ENCODE assay signal across 8 cellular contexts in the genomic region with DNA sequence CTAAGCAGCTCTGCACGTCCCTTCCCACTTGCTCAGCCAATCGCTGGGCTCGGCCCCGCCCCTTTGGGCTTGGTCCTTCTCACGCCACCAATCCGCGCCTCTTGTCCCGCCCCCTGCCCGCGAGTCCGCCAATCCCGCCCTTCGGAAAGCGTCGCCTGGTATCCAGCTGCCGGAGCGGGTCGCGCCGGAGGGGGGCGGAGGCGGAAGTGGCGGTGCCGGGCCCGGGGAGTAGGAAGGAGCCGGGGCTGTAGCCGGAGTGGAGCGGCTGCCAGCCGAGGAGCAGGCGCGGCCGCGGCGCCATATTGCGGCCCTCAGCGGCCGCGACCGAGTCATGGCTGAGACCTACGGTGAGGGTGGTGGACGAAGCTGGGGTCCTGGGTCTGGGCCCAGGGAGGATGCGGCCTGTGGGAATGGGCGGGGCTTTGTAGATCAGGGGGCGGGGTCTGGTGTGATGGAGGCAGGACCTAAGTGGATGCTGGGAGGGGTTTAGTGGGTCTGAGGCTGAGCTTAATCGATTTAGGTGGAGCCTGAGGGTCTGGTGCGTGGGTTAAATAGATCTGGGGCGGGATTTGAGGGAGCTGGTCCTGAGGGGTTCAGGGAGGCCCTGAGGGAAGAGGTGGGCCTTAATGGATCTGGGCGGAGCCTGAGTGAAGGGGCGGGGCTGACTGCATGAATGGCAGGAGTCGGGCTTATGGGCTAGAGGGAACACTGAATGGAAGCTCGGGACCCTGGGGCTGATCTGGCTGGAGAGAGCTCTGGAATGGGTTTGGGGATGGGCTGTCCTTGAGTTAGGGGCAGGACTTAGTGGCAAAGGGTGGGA. TPM values are rescaled to one million over a fixed set of nuclear protein-coding genes. Genes with fewer than 3 reads are reported as not detected.
A peak's percentile ranks its signal among the peaks of the same experiment; 100 is the strongest.
DNase-seq lines count a peak whose midpoint lies in the region; ATAC-seq and TF ChIP-seq lines count a peak whose summit lies in the region.

A gene with protein sequence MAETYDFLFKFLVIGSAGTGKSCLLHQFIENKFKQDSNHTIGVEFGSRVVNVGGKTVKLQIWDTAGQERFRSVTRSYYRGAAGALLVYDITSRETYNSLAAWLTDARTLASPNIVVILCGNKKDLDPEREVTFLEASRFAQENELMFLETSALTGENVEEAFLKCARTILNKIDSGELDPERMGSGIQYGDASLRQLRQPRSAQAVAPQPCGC (plus strand): TSS at position 203 of the 820 bp plus-strand sequence. CDS start 129 bp downstream, at position 332.

- H3K27me3 ChIP-seq in Panc1 (ENCODE audit: control insufficient read depth, insufficient read depth, low read length) (no peaks in the 10 kb centered on the region), esophagus (ENCODE audit: control insufficient read depth in 1 of 2, insufficient read depth in 2 of 2, low read length in 2 of 2) (no peaks in the 10 kb centered on the region), muscle layer of colon (ENCODE audit: control insufficient read depth in 1 of 2, insufficient read depth in 2 of 2, low read length in 2 of 2) (no peaks in the 10 kb centered on the region)

- DNase-seq in DMS53 (lab: John Stamatoyannopoulos, UW) (peak; percentile 100), KG1 (lab: John Stamatoyannopoulos, UW) (peak; percentile 93), Panc1 (ENCODE audit: low read depth, low spot score) (peak; percentile 83)
- DNase-seq in activated T-cell treated with anti-CD3 and anti-CD28 coated beads, Interleukin-2, amount 50 U/mL, for 4 hours: peak; percentile 99
- DNase-seq in stimulated activated CD8-positive, alpha-beta memory T cell treated with anti-CD3 and anti-CD28 coated beads, Interleukin-7, amount 100 ng/mL, for 24 hours (ENCODE audit: low read depth): peak; percentile 99

- TF ChIP-seq CTCF in Panc1 (IDR thresholded peaks at IDR 0.05): no peak

- H3K4me3 Mint-ChIP-seq in activated T-cell treated with anti-CD3 and anti-CD28 coated beads, Interleukin-2, amount 50 U/mL, for 4 hours: peak within 1 kb of the TSS; percentile 90

- no peaks in the 10 kb centered on the region for H3K27me3 Mint-ChIP-seq in activated T-cell treated with anti-CD3 and anti-CD28 coated beads, Interleukin-2, amount 50 U/mL, for 4 hours (ENCODE audit: low read depth)

- POLR2A ChIA-PET in Panc1 (lab: Charles Lee): interaction anchor here (0.6 to 1.3 kb wide), 3 partner anchors 28 to 1538 kb away, joined by 3 to 6 read pairs (median 4); a partner anchor contains a TSS

- peaks cover 6% of the 10 kb centered on the region; the same call in 1 of the 2 replicates for H3K4me1 ChIP-seq in Panc1 (ENCODE audit: control insufficient read depth, insufficient read depth, low read length)
- H3K4me1 ChIP-seq in esophagus (ENCODE audit: control insufficient read depth in 2 of 2, insufficient read depth in 2 of 2, low read length in 1 of 2): peaks cover 0 to 9% of the 10 kb centered on the region in 2 donors
- H3K4me1 ChIP-seq in muscle layer of colon (ENCODE audit: insufficient read depth, low read length): peaks cover 17% of the 10 kb centered on the region

- ATAC-seq in GM21723 (IDR thresholded peaks at IDR 0.05; ENCODE audit: unreplicated experiment) (peak; percentile 58), Panc1 (peak; percentile 94)
- peak; percentile 85 to 88 for ATAC-seq in activated T-cell treated with anti-CD3 and anti-CD28 coated beads, Interleukin-2, amount 50 U/mL, for 4 hours

- intact Hi-C loops in Panc1 (cut with micrococcal nuclease; ENCODE audit: unreplicated experiment): no loop called here

- H3K9me3 Mint-ChIP-seq in activated T-cell treated with anti-CD3 and anti-CD28 coated beads, Interleukin-2, amount 50 U/mL, for 4 hours: no peaks in the 10 kb centered on the region

- H3K36me3 ChIP-seq in Panc1 (ENCODE audit: control insufficient read depth, insufficient read depth, low read length) (no peaks in the 10 kb centered on the region), esophagus (ENCODE audit: control insufficient read depth in 2 of 2, insufficient read depth in 2 of 2, low read length in 1 of 2) (peaks cover 0 to 2% of the 10 kb centered on the region in 2 donors), muscle layer of colon (ENCODE audit: insufficient read depth, low read length) (no peaks in the 10 kb centered on the region)

- peak within 1 kb of the TSS; percentile 56 to 87 for H3K4me3 ChIP-seq in Panc1 (ENCODE audit: low read depth in 2 of 2, low read length in 2 of 2)
- H3K4me3 ChIP-seq in esophagus (ENCODE audit: low read depth in 1 of 2, low read length in 2 of 2): peak within 1 kb of the TSS; percentile 57 to 78
- H3K4me3 ChIP-seq in muscle layer of colon (ENCODE audit: low read depth in 1 of 2, low read length in 2 of 2): peak within 1 kb of the TSS; percentile 59 to 94

- no peaks in the 10 kb centered on the region for H3K9me3 ChIP-seq in Panc1 (ENCODE audit: control insufficient read depth, insufficient read depth, low read depth, low read length)
- H3K9me3 ChIP-seq in esophagus (ENCODE audit: control insufficient read depth in 2 of 2, insufficient read depth in 1 of 2, low read depth in 1 of 2, low read length in 1 of 2): no peaks in the 10 kb centered on the region
- no peaks in the 10 kb centered on the region for H3K9me3 ChIP-seq in muscle layer of colon (ENCODE audit: low read length)

- in situ Hi-C loops in Panc1 (cut with HindIII; ENCODE audit: low pct_unique_long_range_greater_than_20kb, low sequenced_read_pairs): no loop called here

- CTCF ChIA-PET in Panc1 (lab: Charles Lee): interaction anchor here (0.6 to 1.1 kb wide), 5 partner anchors 20 to 485 kb away, joined by 3 to 5 read pairs (median 3); no protein-coding TSS in a partner anchor

- peak within 1 kb of the TSS; percentile 90 for H3K27ac ChIP-seq in Panc1 (ENCODE audit: low read length)
- H3K27ac ChIP-seq in esophagus (ENCODE audit: low read depth in 2 of 2, low read length in 1 of 2): peak within 1 kb of the TSS; percentile 97 to 99
- peak within 1 kb of the TSS; percentile 99 for H3K27ac ChIP-seq in muscle layer of colon (ENCODE audit: low read depth, low read length)

- H3K36me3 Mint-ChIP-seq in activated T-cell treated with anti-CD3 and anti-CD28 coated beads, Interleukin-2, amount 50 U/mL, for 4 hours (ENCODE audit: insufficient read depth): peaks cover 7% of the 10 kb centered on the region

- BruUV-seq in Panc1 (replicated peaks; lab: Mats Ljungman, UMichigan): no TSS peak

- peak within 1 kb of the TSS; percentile 69 for H3K9ac ChIP-seq in muscle layer of colon (ENCODE audit: low read length)

- H3K4me1 Mint-ChIP-seq in activated T-cell treated with anti-CD3 and anti-CD28 coated beads, Interleukin-2, amount 50 U/mL, for 4 hours (ENCODE audit: low read depth): peaks cover 42% of the 10 kb centered on the region

- WGBS in esophagus, 2 donors: 0 to 1% methylated on average over 51 of the region's 51 CpGs

RNA-seq across cellular contexts. Expression of the gene that starts here (rescaled TPM):
- 24.8 TPM for total RNA-seq in Panc1 (2021; ENCODE audit: unreplicated experiment)
- polyA plus RNA-seq in Panc1 (2012; ENCODE audit: insufficient read length): 39.6 TPM
- total RNA-seq in activated T-cell treated with anti-CD3 and anti-CD28 coated beads, Interleukin-2, amount 50 U/mL, for 4 hours: 10 to 100 TPM; 26.6 to 34.9 (median 30.0) TPM
- polyA plus RNA-seq in esophagus: 10 to 100 TPM; 30.9 to 41.8 TPM

Comparison
In these comparisons a context has a peak if more than half of its experiments do, and no peak if none do; other contexts are left out.
1. Peak in every context shown above with its lines: DNase-seq, ATAC-seq, H3K4me3 ChIP-seq and H3K27ac ChIP-seq.